In the genomic region with DNA sequence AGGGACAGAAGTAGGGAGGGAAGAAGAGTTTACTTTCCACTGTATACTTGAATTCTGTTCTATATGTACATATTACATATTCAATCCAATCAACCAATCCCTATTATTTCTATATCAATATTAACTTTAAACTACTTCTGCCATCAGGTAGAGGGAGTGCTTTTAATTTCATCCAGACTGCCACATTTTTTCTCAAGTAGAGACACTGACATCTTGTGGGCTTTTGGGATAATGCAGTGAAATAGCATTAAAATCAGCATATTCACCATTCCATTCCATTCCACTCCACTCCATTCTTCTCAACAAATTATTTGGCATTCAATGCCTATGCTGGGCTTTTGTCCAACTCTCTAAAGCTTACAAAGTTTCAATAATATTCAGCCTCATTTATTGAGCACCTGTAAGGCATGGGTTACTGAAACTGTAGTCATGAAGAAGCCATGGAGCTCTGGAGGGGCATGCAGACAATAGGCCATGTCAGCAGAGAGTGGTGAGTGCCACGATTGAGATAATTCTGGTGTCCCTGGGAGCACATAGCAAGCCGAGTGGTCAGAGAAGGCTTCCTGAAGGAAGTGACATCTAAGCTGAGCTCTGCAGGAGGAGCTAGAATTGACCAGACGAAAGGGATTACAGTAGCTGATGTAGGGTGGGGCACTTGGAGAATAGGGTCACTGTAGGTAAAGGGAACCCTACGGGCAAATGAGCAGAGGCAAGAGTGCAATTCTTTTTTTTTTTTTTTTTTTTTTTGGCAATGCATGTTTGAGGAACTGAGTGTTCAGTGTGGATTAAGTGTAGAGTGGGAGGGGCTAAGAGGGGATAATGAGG, we compare ENCODE assay signal across 8 cellular contexts. TPM values are rescaled to one million over a fixed set of nuclear protein-coding genes. Genes with fewer than 3 reads are reported as not detected.
A peak's percentile ranks its signal among the peaks of the same experiment; 100 is the strongest.
DNase-seq lines count a peak whose midpoint lies in the region; ATAC-seq, FAIRE-seq and TF ChIP-seq lines count a peak whose summit lies in the region.

No MANE protein-coding gene starts in this region.

- no peaks in the 10 kb centered on the region for H3K9me3 ChIP-seq in MM.1S (replicated peaks; ENCODE audit: insufficient read depth, low read length)
- no peaks in the 10 kb centered on the region for H3K9me3 ChIP-seq in endothelial cell of umbilical vein (replicated peaks; ENCODE audit: control insufficient read depth, insufficient read depth, low read length)

- no peak overlapping the region for H3K4me3 ChIP-seq in MM.1S (ENCODE audit: low read length)
- no peak overlapping the region for H3K4me3 ChIP-seq in endothelial cell of umbilical vein (replicated peaks in 1 of 3; ENCODE audit: insufficient read depth in 1 of 3, low read depth in 1 of 3, low read length in 3 of 3)

- dilution Hi-C loops in endothelial cell of umbilical vein (cut with MboI; ENCODE audit: extremely low pct_ligation_motif_present, low sequenced_read_pairs): no loop called here

- TF ChIP-seq POLR2A in endothelial cell of umbilical vein (IDR thresholded peaks at IDR 0.05; ENCODE audit: low read depth, low read length): no peak

- H3K36me3 Mint-ChIP-seq in naive thymus-derived CD8-positive, alpha-beta T cell: no peaks in the 10 kb centered on the region

- H3K9me2 ChIP-seq in MM.1S (replicated peaks; ENCODE audit: insufficient read depth, low read length): no peaks in the 10 kb centered on the region

- no peak overlapping the region for H3K27ac Mint-ChIP-seq in naive thymus-derived CD8-positive, alpha-beta T cell

- H2AFZ ChIP-seq in MM.1S (ENCODE audit: low read length) (no peak overlapping the region), endothelial cell of umbilical vein (ENCODE audit: low read depth, low read length) (no peak overlapping the region)

- H3K9me1 ChIP-seq in endothelial cell of umbilical vein (replicated peaks; ENCODE audit: control insufficient read depth, extremely low read depth, insufficient read depth, low read length): no peaks in the 10 kb centered on the region

- H3K36me3 ChIP-seq in MM.1S (replicated peaks; ENCODE audit: insufficient read depth, low read length) (no peaks in the 10 kb centered on the region), endothelial cell of umbilical vein (ENCODE audit: control insufficient read depth in 2 of 2, extremely low read depth in 1 of 2, insufficient read depth in 2 of 2, low read length in 2 of 2) (no peaks in the 10 kb centered on the region)

- POLR2A ChIA-PET in RWPE1 (lab: Yijun Ruan, JAX; ENCODE audit: low non-redundant PET) (no interaction called here), endothelial cell of umbilical vein (lab: Charles Lee) (interaction anchor here (0.7 kb wide), 1 partner anchor 97 kb away, joined by 5 read pairs; no protein-coding TSS in a partner anchor)
- POLR2A ChIA-PET in naive thymus-derived CD8-positive, alpha-beta T cell (lab: Charles Lee): no interaction called here

- no peaks in the 10 kb centered on the region for H3K9me3 Mint-ChIP-seq in naive thymus-derived CD8-positive, alpha-beta T cell

- H3K27ac ChIP-seq in MM.1S (ENCODE audit: low read length) (no peak overlapping the region), RWPE1 (no peak overlapping the region), endothelial cell of umbilical vein (ENCODE audit: insufficient read depth, low read depth, low read length) (no peak overlapping the region)

- CTCF ChIA-PET in RWPE1 (lab: Yijun Ruan, JAX) (interaction anchor here (0.6 to 2.1 kb wide), 19 partner anchors 9 to 654 kb away, joined by 3 to 12 read pairs (median 3); partner anchors contain the start of gene CLPB), endothelial cell of umbilical vein (lab: Charles Lee) (interaction anchor here (0.5 to 4.5 kb wide), 19 partner anchors 9 to 647 kb away, joined by 3 to 30 read pairs (median 6); partner anchors contain the start of gene CLPB)

- H3F3A ChIP-seq in MM.1S (ENCODE audit: insufficient read depth, low read length): no peaks in the 10 kb centered on the region

- DNase-seq in NCI-H1436 (lab: John Stamatoyannopoulos, UW) (peak; percentile 21), NCI-H1436 treated with DMSO at 0.1 percent for 48 hours (lab: John Stamatoyannopoulos, UW) (no peak), MM.1S (peak; percentile 70), RWPE1 (ENCODE audit: low spot score) (peak; percentile 79), endothelial cell of umbilical vein (ENCODE audit: low read depth, low spot score) (peak; percentile 70), NK-92 (lab: John Stamatoyannopoulos, UW; ENCODE audit: unreplicated experiment) (no peak), NCI-H128 (lab: John Stamatoyannopoulos, UW; ENCODE audit: unreplicated experiment) (no peak)
- DNase-seq in naive thymus-derived CD8-positive, alpha-beta T cell: peak in 3 of 10 donors; percentile 44 to 57 (median 52)

- BruUV-seq in endothelial cell of umbilical vein (replicated peaks; lab: Mats Ljungman, UMichigan): no TSS peak

- no peaks in the 10 kb centered on the region for H3K79me2 ChIP-seq in MM.1S (ENCODE audit: low read length)
- no peaks in the 10 kb centered on the region for H3K79me2 ChIP-seq in endothelial cell of umbilical vein (ENCODE audit: control insufficient read depth, insufficient read depth, low read length)

- TF ChIP-seq CTCF in MM.1S (IDR thresholded peaks at IDR 0.05; ENCODE audit: low read length) (peak; percentile 79), RWPE1 (conservative IDR thresholded peaks at IDR 0.05; ENCODE audit: low read depth) (peak; percentile 86), endothelial cell of umbilical vein (IDR thresholded peaks at IDR 0.05; ENCODE audit: extremely low read depth in 1 of 2, insufficient read depth in 1 of 2, low read depth in 1 of 2, low read length in 2 of 2) (peak; percentile 38 to 58)

- no peaks in the 10 kb centered on the region for H3K27me3 ChIP-seq in MM.1S (replicated peaks; ENCODE audit: insufficient read depth, low read length)
- H3K27me3 ChIP-seq in endothelial cell of umbilical vein (ENCODE audit: control insufficient read depth in 2 of 2, insufficient read depth in 2 of 2, low read length in 2 of 2): peaks cover 7 to 9% of the 10 kb centered on the region in 2 experiments

- no peaks in the 10 kb centered on the region for H4K20me1 ChIP-seq in MM.1S (ENCODE audit: insufficient read depth, low read length)
- no peaks in the 10 kb centered on the region for H4K20me1 ChIP-seq in endothelial cell of umbilical vein (replicated peaks; ENCODE audit: control insufficient read depth, extremely low read depth, insufficient read depth, low read length)

- FAIRE-seq in endothelial cell of umbilical vein (lab: Jason Lieb, UNC): no peak

- intact Hi-C loops in endothelial cell of umbilical vein (cut with micrococcal nuclease): loop anchor here (5.0 kb wide), 1 partner anchor 305 kb away; no protein-coding TSS in a partner anchor

- peaks cover 4 to 26% (median 11%) of the 10 kb centered on the region in 5 donors for H3K27me3 Mint-ChIP-seq in naive thymus-derived CD8-positive, alpha-beta T cell

- H3K4me1 ChIP-seq in MM.1S (ENCODE audit: low read length): no peaks in the 10 kb centered on the region
- H3K4me1 ChIP-seq in endothelial cell of umbilical vein (ENCODE audit: control insufficient read depth, extremely low read depth, insufficient read depth, low read length): no peaks in the 10 kb centered on the region

- H3K9ac ChIP-seq in MM.1S (ENCODE audit: low read length): no peak overlapping the region
- no peak overlapping the region for H3K9ac ChIP-seq in endothelial cell of umbilical vein (replicated peaks; ENCODE audit: extremely low read depth, insufficient read depth, low read length)

- peak; percentile 69 to 79 for ATAC-seq in naive thymus-derived CD8-positive, alpha-beta T cell

- no peak overlapping the region for H3K4me3 Mint-ChIP-seq in naive thymus-derived CD8-positive, alpha-beta T cell

- H3K4me2 ChIP-seq in MM.1S (ENCODE audit: low read depth, low read length): no peak overlapping the region
- no peak overlapping the region for H3K4me2 ChIP-seq in endothelial cell of umbilical vein (ENCODE audit: insufficient read depth, low read length)

- H3K4me1 Mint-ChIP-seq in naive thymus-derived CD8-positive, alpha-beta T cell: no peaks in the 10 kb centered on the region

TF ChIP-seq in endothelial cell of umbilical vein, 7 proteins besides CTCF, POLR2A, EP300 and RAD21:
- no peak for TF ChIP-seq MYC (IDR thresholded peaks at IDR 0.05; ENCODE audit: low read depth, low read length)
- TF ChIP-seq POLR2AphosphoS5 (IDR thresholded peaks at IDR 0.05; ENCODE audit: insufficient read depth, low read depth, low read length): no peak
- no peak for TF ChIP-seq FOS (IDR thresholded peaks at IDR 0.05; ENCODE audit: borderline replicate concordance, insufficient read depth, low read length)
- TF ChIP-seq, protein P1, sequence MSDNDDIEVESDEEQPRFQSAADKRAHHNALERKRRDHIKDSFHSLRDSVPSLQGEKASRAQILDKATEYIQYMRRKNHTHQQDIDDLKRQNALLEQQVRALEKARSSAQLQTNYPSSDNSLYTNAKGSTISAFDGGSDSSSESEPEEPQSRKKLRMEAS (IDR thresholded peaks at IDR 0.05; ENCODE audit: insufficient read depth, insufficient read length): no peak
- no peak for TF ChIP-seq JUN (IDR thresholded peaks at IDR 0.05; ENCODE audit: borderline replicate concordance, insufficient read depth, insufficient read length, low read depth)
- TF ChIP-seq EZH2 (IDR thresholded peaks at IDR 0.05; ENCODE audit: borderline replicate concordance, low read depth, low read length, severe bottlenecking): no peak
- no peak for TF ChIP-seq GATA2 (IDR thresholded peaks at IDR 0.05; ENCODE audit: insufficient read depth, insufficient read length, low read depth, low read length)

RNA-seq across cellular contexts. Expression of gene CLPB, which starts 12.8 kb away (rescaled TPM):
- 31.5 and 32.6 TPM in 2 replicates for total RNA-seq in endothelial cell of umbilical vein
- 18.1 and 18.6 TPM in 2 replicates for polyA plus RNA-seq in endothelial cell of umbilical vein
- 19.3 and 24.7 TPM in 2 replicates for polyA plus RNA-seq in endothelial cell of umbilical vein (2011; cell fraction: cytosol; rRNA removed)
- 29.4 and 31.7 TPM in 2 replicates for polyA plus RNA-seq in endothelial cell of umbilical vein (2011; cell fraction: nucleus; rRNA removed)
- 29.2 and 34.3 TPM in 2 replicates for polyA plus RNA-seq in endothelial cell of umbilical vein (2012)
- 63.1 and 73.4 TPM in 2 replicates for polyA minus RNA-seq in endothelial cell of umbilical vein
- polyA minus RNA-seq in endothelial cell of umbilical vein (2011; cell fraction: cytosol; rRNA and poly(A)+ RNA removed): 56.2 TPM
- 24.1 and 39.1 TPM in 2 replicates for polyA minus RNA-seq in endothelial cell of umbilical vein (2011; cell fraction: nucleus; rRNA and poly(A)+ RNA removed)
- total RNA-seq in naive thymus-derived CD8-positive, alpha-beta T cell: 10 to 100 TPM; 16.1 to 19.4 TPM
- polyA plus RNA-seq in naive thymus-derived CD8-positive, alpha-beta T cell: 1 to 10 TPM; 4.8 to 9.5 (median 5.0) TPM

Comparison
In these comparisons a context has a peak if more than half of its experiments do, and no peak if none do; other contexts are left out.
1. DNase-seq: peak in NCI-H1436 (single experiment), MM.1S (single experiment), RWPE1 (single experiment) and endothelial cell of umbilical vein (single experiment); none in NCI-H1436 treated with DMSO at 0.1 percent for 48 hours (single experiment), NK-92 (single experiment) and NCI-H128 (single experiment).
2. Peak in every context shown above with its lines, with median percentiles within 50 percentile points of each other: CTCF ChIP-seq.